Comparison of ENCODE assay signal across 28 cellular contexts in genomic region chr6:114171473-114171872, GRCh38.
"Had no signal": no experiment of that assay in that cellular context is flagged by ENCODE, and none has a peak within 500 bp of the region (broad histone marks: within the 10 kb centered on the region; RNA-seq: fewer than 3 reads in every experiment).

No MANE protein-coding gene starts in this region.

- H3K27me3 ChIP-seq: colonic mucosa, dorsolateral prefrontal cortex, esophagus muscularis mucosa, foreskin keratinocyte, gastrocnemius medialis, gastroesophageal sphincter had no signal

- H3K4me3 ChIP-seq: colonic mucosa, coronary artery, dorsolateral prefrontal cortex, esophagus muscularis mucosa, esophagus squamous epithelium, gastrocnemius medialis, gastroesophageal sphincter, heart left ventricle, heart right ventricle had no signal

- H3K36me3 ChIP-seq: colonic mucosa, esophagus muscularis mucosa, esophagus squamous epithelium, gastrocnemius medialis, gastroesophageal sphincter, heart left ventricle, heart right ventricle had no signal

- FAIRE-seq: colon, endometrium, endothelial cell of umbilical vein, frontal cortex had no signal

- ATAC-seq: effector memory CD8-positive, alpha-beta T cell; esophagus mucosa; foreskin keratinocyte; gastrocnemius medialis; gastroesophageal sphincter; heart left ventricle; heart right ventricle had no signal

- H3K4me1 ChIP-seq: colonic mucosa, esophagus muscularis mucosa, esophagus squamous epithelium, foreskin keratinocyte, gastroesophageal sphincter, heart left ventricle, heart right ventricle had no signal

- H3K27ac Mint-ChIP-seq: dendritic cell treated with granulocyte-macrophage colony-stimulating factor and Interleukin-4, amounts not matched to agents 40 ng/mL and 50 ng/mL, for 4 days; effector memory CD8-positive, alpha-beta T cell; endodermal cell had no signal

- DNase-seq: colonic mucosa; cortex of kidney; dermis blood vessel endothelial cell; dorsolateral prefrontal cortex; effector CD4-positive, alpha-beta T cell; effector CD8-positive, alpha-beta T cell; effector memory CD4-positive, alpha-beta T cell; effector memory CD8-positive, alpha-beta T cell; endodermal cell; esophagus squamous epithelium; foreskin fibroblast; foreskin keratinocyte; foreskin melanocyte; gastrocnemius medialis; glutamatergic neuron; head of caudate nucleus; heart left ventricle; heart right ventricle had no signal

- H3K4me3 Mint-ChIP-seq: dendritic cell treated with granulocyte-macrophage colony-stimulating factor and Interleukin-4, amounts not matched to agents 40 ng/mL and 50 ng/mL, for 4 days; effector memory CD8-positive, alpha-beta T cell; endodermal cell had no signal

- H3K27ac ChIP-seq: colonic mucosa, coronary artery, dorsolateral prefrontal cortex, epithelial cell of prostate, esophagus muscularis mucosa, esophagus squamous epithelium, foreskin keratinocyte, gastrocnemius medialis, gastroesophageal sphincter, heart left ventricle, heart right ventricle had no signal

- H3K9me3 ChIP-seq: colonic mucosa, esophagus muscularis mucosa, esophagus squamous epithelium, gastrocnemius medialis, gastroesophageal sphincter, heart left ventricle, heart right ventricle had no signal

- H3K9me3 Mint-ChIP-seq: dendritic cell treated with granulocyte-macrophage colony-stimulating factor and Interleukin-4, amounts not matched to agents 40 ng/mL and 50 ng/mL, for 4 days; endodermal cell had no signal

- H3K27me3 Mint-ChIP-seq: dendritic cell treated with granulocyte-macrophage colony-stimulating factor and Interleukin-4, amounts not matched to agents 40 ng/mL and 50 ng/mL, for 4 days; effector memory CD8-positive, alpha-beta T cell had no signal
